8 cellular contexts compared by ENCODE assay signal in genomic region chr11:19076744-19077589, GRCh38. TPM values are rescaled to one million over a fixed set of nuclear protein-coding genes. Genes with fewer than 3 reads are reported as not detected.
A peak's percentile ranks its signal among the peaks of the same experiment; 100 is the strongest.
DNase-seq lines count a peak whose midpoint lies in the region; ATAC-seq and TF ChIP-seq lines count a peak whose summit lies in the region.

No MANE protein-coding gene starts in this region.

- peak; percentile 67 for ATAC-seq in HG02571 (IDR thresholded peaks at IDR 0.05; ENCODE audit: unreplicated experiment)
- ATAC-seq in HG03280 (IDR thresholded peaks at IDR 0.05; ENCODE audit: unreplicated experiment): no peak

- no peak overlapping the region for H3K27ac ChIP-seq in coronary artery

- H3K4me3 ChIP-seq in GM12864 (ENCODE audit: low read depth, low read length) (no peak overlapping the region), coronary artery (no peak overlapping the region)

- TF ChIP-seq CTCF in GM12864 (IDR thresholded peaks at IDR 0.05; ENCODE audit: low read depth, low read length, missing control alignments) (peak; percentile 96), coronary artery (IDR thresholded peaks at IDR 0.05) (peak; percentile 88)

- no peak for DNase-seq in GM12864 (ENCODE audit: low read depth)
- peak; percentile 34 for DNase-seq in NCI-H2107 treated with DMSO at 0.1 percent for 48 hours (lab: John Stamatoyannopoulos, UW; ENCODE audit: unreplicated experiment)
- DNase-seq in activated CD4-positive, alpha-beta T cell treated with anti-CD3 and anti-CD28 coated beads for 4 hours: peak; percentile 36 to 60
- DNase-seq in coronary artery (ENCODE audit: low spot score): no peak
- peak; percentile 66 to 71 for DNase-seq in lung microvascular endothelial cell (ENCODE audit: low read depth in 2 of 2)
- peak; percentile 5 to 26 for DNase-seq in stimulated activated CD8-positive, alpha-beta memory T cell treated with anti-CD3 and anti-CD28 coated beads, Interleukin-15, amount 100 ng/mL, for 48 hours (ENCODE audit: low read depth in 2 of 2)

RNA-seq across cellular contexts. Expression of gene MRGPRX2, which starts 16.4 kb away (rescaled TPM):
- total RNA-seq in lung microvascular endothelial cell: not detected in 2 replicates

RNA-seq across cellular contexts. Expression of gene ZDHHC13, which starts 40.0 kb away (rescaled TPM):
- total RNA-seq in lung microvascular endothelial cell: 13.9 and 25.7 TPM in 2 replicates

Comparison
In these comparisons a context has a peak if more than half of its experiments do, and no peak if none do; other contexts are left out.
1. DNase-seq: peak in NCI-H2107 treated with DMSO at 0.1 percent for 48 hours (single experiment), activated CD4-positive, alpha-beta T cell treated with anti-CD3 and anti-CD28 coated beads for 4 hours (2 of 2), lung microvascular endothelial cell (2 of 2) and stimulated activated CD8-positive, alpha-beta memory T cell treated with anti-CD3 and anti-CD28 coated beads, Interleukin-15, amount 100 ng/mL, for 48 hours (2 of 2); none in GM12864 (single experiment) and coronary artery (single experiment).